ENCODE assay signal across 8 cellular contexts in the genomic region with DNA sequence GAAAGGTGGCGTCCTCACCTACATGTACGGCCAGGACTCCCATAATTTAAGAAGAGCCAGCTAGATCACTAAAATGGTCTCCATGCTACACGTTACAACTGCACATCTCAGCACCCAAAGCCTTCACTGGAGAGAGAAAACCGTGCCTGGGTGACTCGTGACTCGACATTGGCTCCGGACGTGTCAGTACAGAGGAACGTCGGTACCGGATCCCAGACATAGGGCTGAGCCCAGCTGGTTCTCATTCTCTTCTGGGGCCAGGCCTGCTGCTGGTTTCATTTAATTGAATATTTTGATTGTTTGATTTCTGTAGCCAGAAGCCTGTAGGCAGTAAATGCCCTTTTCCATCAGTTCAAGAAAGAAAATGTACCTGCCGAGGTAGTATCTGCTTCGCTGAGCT.
DNase-seq lines count a peak whose midpoint lies in the region; ATAC-seq and TF ChIP-seq lines count a peak whose summit lies in the region.

No MANE protein-coding gene starts in this region.

- H3K27ac ChIP-seq in GM23248, result peak overlapping the region; percentile 78
- no peak overlapping the region for H3K27ac ChIP-seq in lower lobe of right lung

- H3K4me2 ChIP-seq in GM23248 (ENCODE audit: unreplicated experiment), result peak overlapping the region; percentile 69

- H3K9me3 ChIP-seq in GM23248 (ENCODE audit: low read depth) (no peaks in the 10 kb centered on the region), lower lobe of right lung (peaks cover 16% of the 10 kb centered on the region)

- H3K9me3 Mint-ChIP-seq in activated CD8-positive, alpha-beta T cell treated with anti-CD3 and anti-CD28 coated beads, Interleukin-2, amount 10 ng/mL, durations not matched to agents 7 days and 5 days (ENCODE audit: insufficient read depth), result peaks cover 11% of the 10 kb centered on the region

- in situ Hi-C loops in GM23248 (cut with MboI), result loop anchor here (10.0 kb wide), 1 partner anchor 710 kb away; the partner anchor contains the start of gene DUSP10

- CTCF ChIA-PET in BJ (lab: Yijun Ruan, JAX), result interaction anchor here (0.6 to 3.6 kb wide), 73 partner anchors 8 to 1645 kb away, joined by 3 to 52 read pairs (median 4); partner anchors contain the start of gene DUSP10
- CTCF ChIA-PET in activated CD8-positive, alpha-beta T cell treated with anti-CD3 and anti-CD28 coated beads, Interleukin-2, amount 10 ng/mL, durations not matched to agents 7 days and 5 days (lab: Charles Lee), result interaction anchor here (0.7 to 3.2 kb wide), 52 partner anchors 8 to 1648 kb away, joined by 3 to 34 read pairs (median 4); partner anchors contain the start of gene DUSP10

- H3K4me1 ChIP-seq in GM23248 (ENCODE audit: insufficient read depth), result peaks cover 18% of the 10 kb centered on the region
- peaks cover 8% of the 10 kb centered on the region for H3K4me1 ChIP-seq in lower lobe of right lung

- intact Hi-C loops in lower lobe of right lung (cut with DNase I), result no loop called here

- H3K27me3 ChIP-seq in BJ (ENCODE audit: control insufficient read depth, insufficient read depth, low read length) (no peaks in the 10 kb centered on the region; the same call in 1 of the 2 replicates), GM23248 (replicated peaks; ENCODE audit: insufficient read depth) (no peaks in the 10 kb centered on the region), lower lobe of right lung (ENCODE audit: low read depth) (no peaks in the 10 kb centered on the region), H7 (ENCODE audit: control insufficient read depth, insufficient read depth, low read length) (no peaks in the 10 kb centered on the region)

- DNase-seq in BJ (ENCODE audit: low read depth) (peak; percentile 31), GM23248 (peak; percentile 91), lower lobe of right lung (no peak), cerebellar nuclear complex (lab: John Stamatoyannopoulos, UW) (no peak), SHP77 (lab: John Stamatoyannopoulos, UW) (no peak), H7 (no peak)
- peak; percentile 22 for DNase-seq in activated CD8-positive, alpha-beta T cell treated with anti-CD3 and anti-CD28 coated beads, Interleukin-2, amount 10 ng/mL, durations not matched to agents 7 days and 5 days

- no peaks in the 10 kb centered on the region for H3K79me2 ChIP-seq in GM23248 (ENCODE audit: insufficient read depth)

- H3K9me2 ChIP-seq in GM23248 (ENCODE audit: insufficient read depth), result no peaks in the 10 kb centered on the region

- TF ChIP-seq CTCF in BJ (IDR thresholded peaks at IDR 0.05; ENCODE audit: insufficient read depth, low read depth, low read length) (no peak), lower lobe of right lung (IDR thresholded peaks at IDR 0.05) (no peak)

- no peaks in the 10 kb centered on the region for H3K27me3 Mint-ChIP-seq in activated CD8-positive, alpha-beta T cell treated with anti-CD3 and anti-CD28 coated beads, Interleukin-2, amount 10 ng/mL, durations not matched to agents 7 days and 5 days (ENCODE audit: low read depth)

- no peaks in the 10 kb centered on the region for H3K36me3 ChIP-seq in BJ (ENCODE audit: control insufficient read depth, insufficient read depth, low read length)
- no peaks in the 10 kb centered on the region for H3K36me3 ChIP-seq in GM23248 (ENCODE audit: low read depth)
- no peaks in the 10 kb centered on the region for H3K36me3 ChIP-seq in lower lobe of right lung
- H3K36me3 ChIP-seq in H7 (replicated peaks; ENCODE audit: control insufficient read depth, insufficient read depth, low read length), result no peaks in the 10 kb centered on the region

- no peaks in the 10 kb centered on the region for H3K36me3 Mint-ChIP-seq in activated CD8-positive, alpha-beta T cell treated with anti-CD3 and anti-CD28 coated beads, Interleukin-2, amount 10 ng/mL, durations not matched to agents 7 days and 5 days (ENCODE audit: low read depth)

- H2AFZ ChIP-seq in GM23248, result peak overlapping the region; percentile 78

- peaks cover 6% of the 10 kb centered on the region for H3K4me1 Mint-ChIP-seq in activated CD8-positive, alpha-beta T cell treated with anti-CD3 and anti-CD28 coated beads, Interleukin-2, amount 10 ng/mL, durations not matched to agents 7 days and 5 days (ENCODE audit: low read depth)

- WGBS in GM23248 (ENCODE audit: low coverage in 1 of 2, low lambda C conversion rate in 2 of 2, missing lambda C conversion rate in 2 of 2), 2 experiments, result 2 to 3% methylated on average over 13 of the region's 13 CpGs

- peak overlapping the region; percentile 59 for H3K9ac ChIP-seq in GM23248

- POLR2A ChIA-PET in BJ (lab: Charles Lee), result interaction anchor here (0.5 kb wide), 1 partner anchor 401 kb away, joined by 3 read pairs; no protein-coding TSS in a partner anchor
- POLR2A ChIA-PET in activated CD8-positive, alpha-beta T cell treated with anti-CD3 and anti-CD28 coated beads, Interleukin-2, amount 10 ng/mL, durations not matched to agents 7 days and 5 days (lab: Charles Lee), result interaction anchor here (1.6 kb wide), 1 partner anchor 713 kb away, joined by 9 read pairs; the partner anchor contains the start of gene DUSP10

- peak; percentile 35 for ATAC-seq in activated CD8-positive, alpha-beta T cell treated with anti-CD3 and anti-CD28 coated beads, Interleukin-2, amount 10 ng/mL, durations not matched to agents 7 days and 5 days
- ATAC-seq in lower lobe of right lung (peak; percentile 45 to 55), HG03457 (IDR thresholded peaks at IDR 0.05; ENCODE audit: unreplicated experiment) (no peak)

- no peak overlapping the region for H3K27ac Mint-ChIP-seq in activated CD8-positive, alpha-beta T cell treated with anti-CD3 and anti-CD28 coated beads, Interleukin-2, amount 10 ng/mL, durations not matched to agents 7 days and 5 days

- no peak overlapping the region for H3K4me3 ChIP-seq in BJ (ENCODE audit: low read depth, low read length)
- H3K4me3 ChIP-seq in GM23248, result peak overlapping the region; percentile 61
- H3K4me3 ChIP-seq in lower lobe of right lung, result peak overlapping the region; percentile 9
- no peak overlapping the region for H3K4me3 ChIP-seq in H7 (ENCODE audit: insufficient read depth, low read depth, low read length)

- no peaks in the 10 kb centered on the region for H4K20me1 ChIP-seq in GM23248 (ENCODE audit: insufficient read depth)

- no peak overlapping the region for H3K4me3 Mint-ChIP-seq in activated CD8-positive, alpha-beta T cell treated with anti-CD3 and anti-CD28 coated beads, Interleukin-2, amount 10 ng/mL, durations not matched to agents 7 days and 5 days

- H3F3A ChIP-seq in GM23248 (ENCODE audit: insufficient read depth), result peaks cover 19% of the 10 kb centered on the region; the same call in 1 of the 2 replicates

Comparison
In these comparisons a context has a peak if more than half of its experiments do, and no peak if none do; other contexts are left out.
1. DNase-seq: peak in BJ (single experiment), GM23248 (single experiment) and activated CD8-positive, alpha-beta T cell treated with anti-CD3 and anti-CD28 coated beads, Interleukin-2, amount 10 ng/mL, durations not matched to agents 7 days and 5 days (single experiment); none in lower lobe of right lung (single experiment), cerebellar nuclear complex (0 of 2), SHP77 (0 of 2) and H7 (single experiment).
2. H3K4me3 ChIP-seq: peak in GM23248 (single experiment) and lower lobe of right lung (single experiment); none in BJ (single experiment) and H7 (single experiment).